8 cellular contexts compared by ENCODE assay signal in the genomic region with DNA sequence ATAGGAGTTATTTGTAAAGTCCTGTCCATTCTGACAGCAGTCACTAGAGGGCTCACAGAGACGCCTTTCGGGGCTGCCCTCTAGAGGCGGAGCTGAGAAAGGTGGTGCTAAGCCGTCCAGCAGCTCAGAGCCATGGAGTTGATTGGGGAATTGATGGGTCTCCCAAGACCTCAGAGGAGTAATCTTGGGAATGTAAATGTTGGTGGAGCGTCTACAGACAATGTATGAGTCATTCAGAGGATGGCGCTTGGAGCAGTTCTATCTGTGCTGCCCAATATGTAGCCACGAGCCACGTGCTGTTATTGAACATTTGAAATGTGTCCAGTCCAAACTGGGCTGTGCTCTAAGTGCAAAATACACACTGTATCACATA.
A peak's percentile ranks its signal among the peaks of the same experiment; 100 is the strongest.
DNase-seq lines count a peak whose midpoint lies in the region; ATAC-seq and TF ChIP-seq lines count a peak whose summit lies in the region.

No MANE protein-coding gene starts in this region.

- H3K9ac ChIP-seq in H9 (ENCODE audit: extremely low read depth, insufficient read length, low read length), result no peak overlapping the region

- WGBS in H9 (ENCODE audit: extremely low coverage, insufficient read length, low lambda C conversion rate), result no CpG with 5 or more reads among the region's 8 CpGs

- H3K14ac ChIP-seq in H9 (ENCODE audit: insufficient read depth, low read length), result no peak overlapping the region

- H3K9me3 ChIP-seq in H9 (ENCODE audit: control insufficient read depth, low read depth, low read length), result no peaks in the 10 kb centered on the region
- no peaks in the 10 kb centered on the region for H3K9me3 ChIP-seq in right atrium auricular region
- no peaks in the 10 kb centered on the region for H3K9me3 ChIP-seq in gastrocnemius medialis

- H2BK20ac ChIP-seq in H9 (ENCODE audit: low read depth, low read length, poor library complexity, severe bottlenecking), result no peak overlapping the region

- H3K36me3 ChIP-seq in right atrium auricular region, result no peaks in the 10 kb centered on the region
- no peaks in the 10 kb centered on the region for H3K36me3 ChIP-seq in gastrocnemius medialis

- intact Hi-C loops in gastrocnemius medialis (cut with DNase I; ENCODE audit: low total_unique reads), result loop anchor here (2.0 kb wide), 1 partner anchor 740 kb away; no protein-coding TSS in a partner anchor

- H3K56ac ChIP-seq in H9 (ENCODE audit: insufficient read length, low read depth, low read length), result no peak overlapping the region

- no peaks in the 10 kb centered on the region for H3K79me1 ChIP-seq in H9 (ENCODE audit: insufficient read depth, low read depth, low read length, poor library complexity, severe bottlenecking)

- H3K27ac ChIP-seq in H9 (ENCODE audit: insufficient read length, low read depth, low read length), result no peak overlapping the region
- H3K27ac ChIP-seq in right atrium auricular region, result no peak overlapping the region
- H3K27ac ChIP-seq in gastrocnemius medialis, result no peak overlapping the region

- no peak overlapping the region for H3T11ph ChIP-seq in H9 (ENCODE audit: low read length)

- DNase-seq in GM12865 (ENCODE audit: low read depth), result peak; percentile 83
- peak; percentile 87 for DNase-seq in H9
- peak; percentile 80 for DNase-seq in LoVo (ENCODE audit: low spot score)
- DNase-seq in SW480 (ENCODE audit: low spot score), result peak; percentile 83
- DNase-seq in activated naive CD8-positive, alpha-beta T cell treated with anti-CD3 and anti-CD28 coated beads for 36 hours, result peak; percentile 71
- peak; percentile 76 for DNase-seq in right atrium auricular region (ENCODE audit: low spot score)
- peak; percentile 36 to 57 for DNase-seq in gastrocnemius medialis
- DNase-seq in cerebellar nuclear complex (lab: John Stamatoyannopoulos, UW), result no peak

- H4K91ac ChIP-seq in H9 (ENCODE audit: insufficient read length, low read depth, low read length), result no peak overlapping the region

- no peaks in the 10 kb centered on the region for H3K23me2 ChIP-seq in H9 (ENCODE audit: insufficient read length, low read depth, low read length, poor library complexity, severe bottlenecking)

- no peak overlapping the region for H3K27ac Mint-ChIP-seq in H9
- no peak overlapping the region for H3K27ac Mint-ChIP-seq in activated naive CD8-positive, alpha-beta T cell treated with anti-CD3 and anti-CD28 coated beads for 36 hours

- H2BK12ac ChIP-seq in H9 (ENCODE audit: insufficient read length, low read depth, low read length), result no peak overlapping the region

- no peak overlapping the region for H3K18ac ChIP-seq in H9 (ENCODE audit: insufficient read length, low read depth, low read length)

- H3K27me3 ChIP-seq in H9 (ENCODE audit: insufficient read depth, low read length), result no peaks in the 10 kb centered on the region
- H3K27me3 ChIP-seq in right atrium auricular region, result no peaks in the 10 kb centered on the region
- no peaks in the 10 kb centered on the region for H3K27me3 ChIP-seq in gastrocnemius medialis

- no peak overlapping the region for H4K5ac ChIP-seq in H9 (ENCODE audit: insufficient read length, low read depth, low read length)

- no peaks in the 10 kb centered on the region for H3K36me3 Mint-ChIP-seq in H9 (ENCODE audit: insufficient read depth in 1 of 3, low read depth in 3 of 3)
- H3K36me3 Mint-ChIP-seq in activated naive CD8-positive, alpha-beta T cell treated with anti-CD3 and anti-CD28 coated beads for 36 hours, result no peaks in the 10 kb centered on the region

- H4K20me1 ChIP-seq in H9 (ENCODE audit: control insufficient read depth, insufficient read depth, insufficient read length), result no peaks in the 10 kb centered on the region

- peaks cover 32% of the 10 kb centered on the region for H3K27me3 Mint-ChIP-seq in H9 (ENCODE audit: low read depth)
- no peaks in the 10 kb centered on the region for H3K27me3 Mint-ChIP-seq in activated naive CD8-positive, alpha-beta T cell treated with anti-CD3 and anti-CD28 coated beads for 36 hours

- H3K79me2 ChIP-seq in H9 (ENCODE audit: insufficient read depth, low read length), result no peaks in the 10 kb centered on the region

- H3K4me1 ChIP-seq in H9 (ENCODE audit: insufficient read depth, low read length) (peaks cover 9% of the 10 kb centered on the region; the same call in 1 of the 2 replicates), right atrium auricular region (no peaks in the 10 kb centered on the region), gastrocnemius medialis (no peaks in the 10 kb centered on the region)

- no peak overlapping the region for H2AFZ ChIP-seq in H9 (ENCODE audit: low read length)

- no peak overlapping the region for H4K8ac ChIP-seq in H9 (replicated peaks; ENCODE audit: insufficient read length, low read depth, low read length)

- no peak overlapping the region for H2BK5ac ChIP-seq in H9 (ENCODE audit: insufficient read length, low read length)

- H3K23ac ChIP-seq in H9 (ENCODE audit: insufficient read length, low read depth, low read length), result no peak overlapping the region

- no peak overlapping the region for H2AK5ac ChIP-seq in H9 (ENCODE audit: insufficient read length, low read length)

- no peak overlapping the region for H2BK120ac ChIP-seq in H9 (ENCODE audit: low read depth, low read length, poor library complexity, severe bottlenecking)

- no peak overlapping the region for H3K4ac ChIP-seq in H9 (ENCODE audit: low read depth, low read length)

- in situ Hi-C loops in gastrocnemius medialis (cut with MboI; ENCODE audit: low sequenced_read_pairs in 4 of 4), result loop anchor here in 3 of 4 donors (10.0 to 25.0 kb wide), 2 partner anchors 742 to 744 kb away; no protein-coding TSS in a partner anchor

- peak; percentile 88 to 96 for ATAC-seq in gastrocnemius medialis

- H3K4me3 Mint-ChIP-seq in H9, result no peak overlapping the region
- no peak overlapping the region for H3K4me3 Mint-ChIP-seq in activated naive CD8-positive, alpha-beta T cell treated with anti-CD3 and anti-CD28 coated beads for 36 hours

- H2BK15ac ChIP-seq in H9 (ENCODE audit: low read depth, low read length), result no peak overlapping the region

- H3K4me3 ChIP-seq in GM12865 (ENCODE audit: low read depth, low read length) (no peak overlapping the region), right atrium auricular region (no peak overlapping the region), gastrocnemius medialis (no peak overlapping the region)

- no peak for TF ChIP-seq POLR2A in gastrocnemius medialis (IDR thresholded peaks at IDR 0.05)

- peak; percentile 100 for TF ChIP-seq CTCF in GM12865 (IDR thresholded peaks at IDR 0.05; ENCODE audit: insufficient read depth, low read depth, low read length, missing control alignments)
- TF ChIP-seq CTCF in H9 (conservative IDR thresholded peaks at IDR 0.05), result peak; percentile 99; the same call in 2 of the 3 replicates
- TF ChIP-seq CTCF in right atrium auricular region (IDR thresholded peaks at IDR 0.05), result peak; percentile 89 to 91
- TF ChIP-seq CTCF in gastrocnemius medialis (IDR thresholded peaks at IDR 0.05 in 4 of 5, conservative IDR thresholded peaks at IDR 0.05 in 1 of 5), result peak; percentile 63 to 90 (median 72)

- no peak overlapping the region for H3K4me2 ChIP-seq in H9 (ENCODE audit: insufficient read depth, insufficient read length, low read length)

- H3K4me1 Mint-ChIP-seq in H9, result peaks cover 14 to 17% of the 10 kb centered on the region in 2 experiments
- peaks cover 13% of the 10 kb centered on the region for H3K4me1 Mint-ChIP-seq in activated naive CD8-positive, alpha-beta T cell treated with anti-CD3 and anti-CD28 coated beads for 36 hours

- H3K9me3 Mint-ChIP-seq in H9, result no peaks in the 10 kb centered on the region
- H3K9me3 Mint-ChIP-seq in activated naive CD8-positive, alpha-beta T cell treated with anti-CD3 and anti-CD28 coated beads for 36 hours, result no peaks in the 10 kb centered on the region

Comparison
In these comparisons a context has a peak if more than half of its experiments do, and no peak if none do; other contexts are left out.
1. DNase-seq: peak in GM12865 (single experiment), H9 (single experiment), LoVo (single experiment), SW480 (single experiment), activated naive CD8-positive, alpha-beta T cell treated with anti-CD3 and anti-CD28 coated beads for 36 hours (single experiment), right atrium auricular region (single experiment) and gastrocnemius medialis (2 of 2); none in cerebellar nuclear complex (0 of 2).
2. Peak in every context shown above with its lines, with median percentiles within 50 percentile points of each other: CTCF ChIP-seq.